Comparison of ENCODE assay signal across 20 cellular contexts in the genomic region with DNA sequence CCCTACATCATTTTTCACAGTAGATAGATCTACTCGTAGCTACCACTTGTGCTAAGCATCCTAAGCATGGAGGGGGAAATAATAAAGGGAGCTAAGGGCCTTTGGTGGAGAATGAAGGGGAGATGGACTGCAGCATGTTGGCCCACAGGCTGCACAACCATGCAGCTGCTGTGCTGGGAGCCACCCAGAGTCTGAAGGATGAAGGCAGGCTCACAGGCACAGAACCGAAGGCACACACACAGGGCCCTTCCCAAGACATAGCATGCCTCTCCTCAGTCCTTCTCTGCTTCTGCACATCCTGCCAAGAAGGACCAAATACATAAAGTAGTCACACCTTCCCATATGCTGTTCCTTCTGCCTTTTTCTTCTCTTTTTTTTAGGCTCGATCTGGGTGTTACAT. TPM values are rescaled to one million over a fixed set of nuclear protein-coding genes. Genes with fewer than 3 reads are reported as not detected.
DNase-seq lines count a peak whose midpoint lies in the region; ATAC-seq and TF ChIP-seq lines count a peak whose summit lies in the region.
"Had no signal": no experiment of that assay in that cellular context is flagged by ENCODE, and none has a peak within 500 bp of the region (broad histone marks: within the 10 kb centered on the region; RNA-seq: fewer than 3 reads in every experiment).

No MANE protein-coding gene starts in this region.

- H3K4me3 Mint-ChIP-seq in WTC11: no peak overlapping the region
- H3K4me3 Mint-ChIP-seq in CD4-positive, alpha-beta T cell: no peak overlapping the region
- H3K4me3 Mint-ChIP-seq: dendritic cell treated with granulocyte-macrophage colony-stimulating factor and Interleukin-4, amounts not matched to agents 40 ng/mL and 50 ng/mL, for 4 days; T-helper 2 cell treated with Interferon-gamma antibody and Interleukin-4, amounts not matched to agents 5 μg/mL and 100 μg/mL, for 36 hours had no signal

- peak overlapping the region in 1 of 11 experiments; percentile 4; a peak in 2 of 22 replicates for H3K9ac ChIP-seq in BLaER1 treated with 17β-estradiol and CSF1 and Interleukin-3, amounts not matched to agents 10 nM and 100 nM
- H3K9ac ChIP-seq in mesenchymal stem cell (ENCODE audit: low read length): no peak overlapping the region
- H3K9ac ChIP-seq in skeletal muscle tissue (ENCODE audit: low read depth in 1 of 3, low read length in 3 of 3): no peak overlapping the region
- H3K9ac ChIP-seq: KMS-11 had no signal

- ATAC-seq in WTC11 (no peak), HG03095 (IDR thresholded peaks at IDR 0.05; ENCODE audit: unreplicated experiment) (no peak)
- ATAC-seq in CD4-positive, alpha-beta T cell (ENCODE audit: poor library complexity): no peak
- ATAC-seq: SK-N-SH treated with all-trans-retinoic acid at 6 μM for 48 hours had no signal

- peak overlapping the region; percentile 43 for H4K91ac ChIP-seq in mesenchymal stem cell (ENCODE audit: low read length)

- H4K8ac ChIP-seq in mesenchymal stem cell (ENCODE audit: low read length): peak overlapping the region; percentile 8

- no peak overlapping the region for H2BK120ac ChIP-seq in mesenchymal stem cell (ENCODE audit: low read depth, low read length)

- peak overlapping the region in 7 of 11 experiments; percentile 0 to 48 (median 10); a peak in 10 of 22 replicates for H3K27ac ChIP-seq in BLaER1 treated with 17β-estradiol and CSF1 and Interleukin-3, amounts not matched to agents 10 nM and 100 nM
- peak overlapping the region; percentile 35 for H3K27ac ChIP-seq in mesenchymal stem cell (ENCODE audit: low read length, poor library complexity, severe bottlenecking)
- H3K27ac ChIP-seq in skeletal muscle tissue (ENCODE audit: low read depth, low read length): peak overlapping the region; percentile 20
- no peak overlapping the region for H3K27ac ChIP-seq in CD4-positive, alpha-beta T cell (ENCODE audit: low read depth, low read length)
- H3K27ac ChIP-seq: KMS-11, testis, WERI-Rb-1 had no signal

- H3K27me3 Mint-ChIP-seq in WTC11 (ENCODE audit: low read depth): no peaks in the 10 kb centered on the region
- no peaks in the 10 kb centered on the region for H3K27me3 Mint-ChIP-seq in CD4-positive, alpha-beta T cell
- H3K27me3 Mint-ChIP-seq: CD4-positive, alpha-beta memory T cell; dendritic cell treated with granulocyte-macrophage colony-stimulating factor and Interleukin-4, amounts not matched to agents 40 ng/mL and 50 ng/mL, for 4 days had no signal

- intact Hi-C loops in head of caudate nucleus (cut with DNase I): no loop called here
- intact Hi-C loops in CD4-positive, alpha-beta T cell (cut with DNase I, micrococcal nuclease): no loop called here

- peaks cover 7% of the 10 kb centered on the region for H3K4me1 Mint-ChIP-seq in WTC11
- H3K4me1 Mint-ChIP-seq in CD4-positive, alpha-beta T cell (ENCODE audit: low read depth): peaks cover 31% of the 10 kb centered on the region

- peaks cover 15% of the 10 kb centered on the region for H3K79me1 ChIP-seq in mesenchymal stem cell (replicated peaks; ENCODE audit: low read length, poor library complexity, severe bottlenecking)

- no peaks in the 10 kb centered on the region for H3K9me3 Mint-ChIP-seq in WTC11
- no peaks in the 10 kb centered on the region for H3K9me3 Mint-ChIP-seq in CD4-positive, alpha-beta T cell
- H3K9me3 Mint-ChIP-seq: CD4-positive, alpha-beta memory T cell; dendritic cell treated with granulocyte-macrophage colony-stimulating factor and Interleukin-4, amounts not matched to agents 40 ng/mL and 50 ng/mL, for 4 days; T-helper 2 cell treated with Interferon-gamma antibody and Interleukin-4, amounts not matched to agents 5 μg/mL and 100 μg/mL, for 36 hours had no signal

- H2BK15ac ChIP-seq in mesenchymal stem cell (ENCODE audit: low read depth, poor library complexity, severe bottlenecking): no peak overlapping the region

- H3K27me3 ChIP-seq in BLaER1 treated with 17β-estradiol and CSF1 and Interleukin-3, amounts not matched to agents 10 nM and 100 nM: no peaks in the 10 kb centered on the region
- no peaks in the 10 kb centered on the region for H3K27me3 ChIP-seq in mesenchymal stem cell (ENCODE audit: control insufficient read depth in 1 of 2, insufficient read depth in 1 of 2, low read length in 2 of 2)
- no peaks in the 10 kb centered on the region for H3K27me3 ChIP-seq in skeletal muscle tissue (ENCODE audit: control insufficient read depth in 3 of 3, insufficient read depth in 3 of 3, low read length in 3 of 3)
- no peaks in the 10 kb centered on the region for H3K27me3 ChIP-seq in CD4-positive, alpha-beta T cell (ENCODE audit: control insufficient read depth, insufficient read depth, low read length)
- H3K27me3 ChIP-seq: testis had no signal

- peak overlapping the region; percentile 1 to 19 for H3K4ac ChIP-seq in mesenchymal stem cell (ENCODE audit: low read depth in 1 of 2, low read length in 2 of 2)

- peak overlapping the region; percentile 26 for H2AK5ac ChIP-seq in mesenchymal stem cell (ENCODE audit: low read length, severe bottlenecking)

- peak overlapping the region in 1 of 2 experiments; percentile 69 for H3K14ac ChIP-seq in mesenchymal stem cell (ENCODE audit: low read length in 2 of 2)

- TF ChIP-seq CTCF in WTC11 (IDR thresholded peaks at IDR 0.05): no peak
- TF ChIP-seq CTCF in CD4-positive, alpha-beta T cell (IDR thresholded peaks at IDR 0.05): no peak

- H3K18ac ChIP-seq in mesenchymal stem cell (ENCODE audit: low read depth in 1 of 2, low read length in 2 of 2): peak overlapping the region; percentile 26 to 74

- peak overlapping the region in 5 of 11 experiments; percentile 17 to 76 (median 67); a peak in 8 of 22 replicates for H3K4me2 ChIP-seq in BLaER1 treated with 17β-estradiol and CSF1 and Interleukin-3, amounts not matched to agents 10 nM and 100 nM
- no peak overlapping the region for H3K4me2 ChIP-seq in mesenchymal stem cell (ENCODE audit: low read length, poor library complexity, severe bottlenecking)
- H3K4me2 ChIP-seq: KMS-11 had no signal

- H2AFZ ChIP-seq in mesenchymal stem cell (ENCODE audit: low read depth, low read length): no peak overlapping the region

- H3K23ac ChIP-seq in mesenchymal stem cell (ENCODE audit: low read length in 2 of 2): no peak overlapping the region

- 0 out of 2 replicates have a peak overlapping the region, but pooled peaks have one; percentile 60 for H3K27ac Mint-ChIP-seq in WTC11
- H3K27ac Mint-ChIP-seq in CD4-positive, alpha-beta T cell: no peak overlapping the region
- H3K27ac Mint-ChIP-seq: dendritic cell treated with granulocyte-macrophage colony-stimulating factor and Interleukin-4, amounts not matched to agents 40 ng/mL and 50 ng/mL, for 4 days; T-helper 2 cell treated with Interferon-gamma antibody and Interleukin-4, amounts not matched to agents 5 μg/mL and 100 μg/mL, for 36 hours had no signal

- POLR2A ChIA-PET in WTC11 (lab: Charles Lee): no interaction called here
- POLR2A ChIA-PET in CD4-positive, alpha-beta T cell (lab: Charles Lee): no interaction called here

- peaks cover 39 to 100% (median 94%) of the 10 kb centered on the region in 11 experiments for H4K20me1 ChIP-seq in BLaER1 treated with 17β-estradiol and CSF1 and Interleukin-3, amounts not matched to agents 10 nM and 100 nM

- peaks cover 40 to 94% (median 75%) of the 10 kb centered on the region in 10 experiments for H3K4me1 ChIP-seq in BLaER1 treated with 17β-estradiol and CSF1 and Interleukin-3, amounts not matched to agents 10 nM and 100 nM
- H3K4me1 ChIP-seq in mesenchymal stem cell (ENCODE audit: control insufficient read depth, insufficient read depth, low read depth, low read length) (peaks cover 19% of the 10 kb centered on the region), skeletal muscle tissue (ENCODE audit: control insufficient read depth in 3 of 3, insufficient read depth in 3 of 3, low read length in 3 of 3) (peaks cover 53 to 75% (median 73%) of the 10 kb centered on the region in 3 donors)

- CTCF ChIA-PET in WTC11 (lab: Charles Lee): interaction anchor here (2.5 kb wide), 1 partner anchor 60 kb away, joined by 8 read pairs; no protein-coding TSS in a partner anchor
- CTCF ChIA-PET in CD4-positive, alpha-beta T cell (lab: Charles Lee): no interaction called here

- H3K36me3 ChIP-seq in BLaER1 treated with 17β-estradiol and CSF1 and Interleukin-3, amounts not matched to agents 10 nM and 100 nM: peaks cover 33 to 93% (median 72%) of the 10 kb centered on the region in 11 experiments; a peak in 21 of 22 replicates
- H3K36me3 ChIP-seq in mesenchymal stem cell (ENCODE audit: control insufficient read depth in 1 of 2, insufficient read depth in 2 of 2, low read depth in 1 of 2, low read length in 2 of 2) (peaks cover 8 to 23% of the 10 kb centered on the region in 2 experiments), skeletal muscle tissue (ENCODE audit: control insufficient read depth in 3 of 3, insufficient read depth in 3 of 3, low read length in 3 of 3) (peaks cover 2 to 6% (median 5%) of the 10 kb centered on the region in 3 donors)

- DNase-seq in WTC11 (ENCODE audit: low spot score) (no peak), mesenchymal stem cell (no peak), head of caudate nucleus (no peak)
- DNase-seq in activated CD8-positive, alpha-beta memory T cell treated with anti-CD3 and anti-CD28 coated beads, Interleukin-2, amount 50 U/mL, for 4 hours: no peak
- no peak for DNase-seq in CD4-positive, alpha-beta T cell
- DNase-seq: activated CD4-positive, alpha-beta T cell treated with anti-CD3 and anti-CD28 coated beads, Interleukin-2, amount 50 U/mL, for 4 hours; activated gamma-delta T cell treated with Interleukin-2 at 50 U/mL for 16 hours; CD4-positive, alpha-beta memory T cell; foreskin melanocyte; NCI-H2029; stimulated activated CD8-positive, alpha-beta memory T cell treated with anti-CD3 and anti-CD28 coated beads, Interleukin-4, amount 100 ng/mL, for 48 hours; testis; WERI-Rb-1 had no signal

- H2BK5ac ChIP-seq in mesenchymal stem cell (ENCODE audit: low read depth, low read length, poor library complexity, severe bottlenecking): no peak overlapping the region

- 95% methylated on average over 2 of the region's 3 CpGs for WGBS in mesenchymal stem cell

- no peaks in the 10 kb centered on the region for H3K9me3 ChIP-seq in BLaER1 treated with 17β-estradiol and CSF1 and Interleukin-3, amounts not matched to agents 10 nM and 100 nM (replicated peaks in 1 of 11)
- H3K9me3 ChIP-seq in mesenchymal stem cell (ENCODE audit: control insufficient read depth, low read length): no peaks in the 10 kb centered on the region
- no peaks in the 10 kb centered on the region for H3K9me3 ChIP-seq in skeletal muscle tissue (ENCODE audit: control insufficient read depth in 3 of 3, low read length in 3 of 3)
- H3K9me3 ChIP-seq in CD4-positive, alpha-beta T cell (ENCODE audit: control insufficient read depth, low read length): no peaks in the 10 kb centered on the region
- H3K9me3 ChIP-seq: testis had no signal

- peaks cover 16% of the 10 kb centered on the region for H3K36me3 Mint-ChIP-seq in WTC11
- peaks cover 37% of the 10 kb centered on the region for H3K36me3 Mint-ChIP-seq in CD4-positive, alpha-beta T cell (ENCODE audit: low read depth)

- H2BK12ac ChIP-seq in mesenchymal stem cell (ENCODE audit: low read length in 2 of 2): peak overlapping the region in 1 of 2 experiments; percentile 58

- H3K4me3 ChIP-seq in BLaER1 treated with 17β-estradiol and CSF1 and Interleukin-3, amounts not matched to agents 10 nM and 100 nM: no peak overlapping the region
- H3K4me3 ChIP-seq in mesenchymal stem cell (ENCODE audit: insufficient read depth in 1 of 2, low read depth in 1 of 2, low read length in 2 of 2): no peak overlapping the region
- H3K4me3 ChIP-seq in skeletal muscle tissue (ENCODE audit: low read length in 3 of 3): peak overlapping the region in 1 of 3 donors; percentile 31
- H3K4me3 ChIP-seq: testis had no signal

RNA-seq across cellular contexts. Expression of gene FAM193B, which starts 6.6 kb away (rescaled TPM):
- 95.1 to 101 TPM (median 95.6 TPM) in 3 replicates for total RNA-seq in WTC11 (2021)
- 23.6 TPM for polyA plus RNA-seq in mesenchymal stem cell (2013, experiment 1 of 2)
- 21.0 TPM for polyA plus RNA-seq in mesenchymal stem cell (2013, experiment 2 of 2)
- total RNA-seq in skeletal muscle tissue: 11.0 TPM
- 100 to 1,000 TPM; 150 to 155 TPM for total RNA-seq in CD4-positive, alpha-beta T cell

RNA-seq across cellular contexts. Expression of gene DDX41, which starts 31.0 kb away (rescaled TPM):
- total RNA-seq in WTC11 (2021) (136 to 156 TPM (median 137 TPM) in 3 replicates), skeletal muscle tissue (33.9 TPM)
- 45.5 TPM for polyA plus RNA-seq in mesenchymal stem cell (2013, experiment 1 of 2)
- polyA plus RNA-seq in mesenchymal stem cell (2013, experiment 2 of 2): 41.7 TPM
- 10 to 100 TPM; 49.6 to 49.7 TPM for total RNA-seq in CD4-positive, alpha-beta T cell

RNA-seq across cellular contexts. Expression of gene DOK3, which starts 38.1 kb away (rescaled TPM):
- total RNA-seq in WTC11 (2021) (9.0 to 9.9 TPM (median 9.0 TPM) in 3 replicates), skeletal muscle tissue (5.7 TPM)
- 1.3 TPM for polyA plus RNA-seq in mesenchymal stem cell (2013, experiment 1 of 2)
- polyA plus RNA-seq in mesenchymal stem cell (2013, experiment 2 of 2): 1.4 TPM
- 1 to 10 TPM; 1.3 to 1.4 TPM for total RNA-seq in CD4-positive, alpha-beta T cell

RNA-seq across cellular contexts. Expression of gene TMED9, which starts 44.3 kb away (rescaled TPM):
- total RNA-seq in WTC11 (2021) (164 to 172 TPM (median 170 TPM) in 3 replicates), skeletal muscle tissue (37.6 TPM)
- 290 TPM for polyA plus RNA-seq in mesenchymal stem cell (2013, experiment 1 of 2)
- 292 TPM for polyA plus RNA-seq in mesenchymal stem cell (2013, experiment 2 of 2)
- total RNA-seq in CD4-positive, alpha-beta T cell: 10 to 100 TPM; 42.7 to 47.8 TPM

RNA-seq across cellular contexts. Expression of gene PDLIM7, which starts 50.3 kb away (rescaled TPM):
- total RNA-seq in WTC11 (2021) (124 to 142 TPM (median 139 TPM) in 3 replicates), skeletal muscle tissue (44.9 TPM)
- 221 TPM for polyA plus RNA-seq in mesenchymal stem cell (2013, experiment 1 of 2)
- polyA plus RNA-seq in mesenchymal stem cell (2013, experiment 2 of 2): 213 TPM
- total RNA-seq in CD4-positive, alpha-beta T cell: 1 to 10 TPM; 5.2 to 6.0 TPM
